ENCODE assay signal across 8 cellular contexts in the genomic region with DNA sequence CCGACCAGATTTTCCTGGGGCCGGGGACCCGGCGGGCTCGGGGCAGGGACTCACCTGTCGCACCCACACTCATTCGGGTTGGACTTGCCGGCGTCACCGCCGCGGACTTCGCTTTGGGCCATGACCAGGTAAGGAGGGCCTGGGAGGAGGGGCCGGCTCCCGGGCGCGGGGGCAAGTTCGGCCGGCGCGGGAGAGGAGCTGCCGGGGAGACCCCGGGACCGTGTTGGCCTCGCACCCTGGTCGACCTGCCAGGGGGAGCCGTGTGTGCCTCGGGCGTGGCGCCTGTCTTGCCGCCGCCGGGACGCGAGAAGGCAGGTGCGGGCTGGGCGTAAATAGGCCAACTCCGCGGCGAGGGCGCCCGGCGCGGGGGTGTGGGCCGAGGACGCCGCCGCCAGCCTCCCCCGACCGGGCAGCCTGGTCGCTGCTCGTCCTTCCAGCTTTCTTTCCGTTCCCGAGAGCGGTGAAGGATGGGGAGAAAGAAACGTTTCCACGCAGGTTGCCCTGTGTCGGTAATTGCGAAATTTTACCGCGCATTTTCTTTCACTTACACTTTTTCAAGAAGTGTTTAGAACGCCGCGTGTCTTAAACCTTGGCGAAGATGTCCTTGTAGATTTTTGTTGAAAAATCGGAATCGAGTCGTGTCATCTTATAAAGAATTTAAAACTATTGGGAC. TPM values are rescaled to one million over a fixed set of nuclear protein-coding genes. Genes with fewer than 3 reads are reported as not detected.
A peak's percentile ranks its signal among the peaks of the same experiment; 100 is the strongest.
DNase-seq lines count a peak whose midpoint lies in the region; ATAC-seq and TF ChIP-seq lines count a peak whose summit lies in the region.

No MANE protein-coding gene starts in this region.

- H3K4me3 ChIP-seq in dorsolateral prefrontal cortex: peak overlapping the region; percentile 67 to 99 (median 92)

- H3K27ac Mint-ChIP-seq in stimulated activated naive CD8-positive, alpha-beta T cell treated with anti-CD3 and anti-CD28 coated beads, Interleukin-15, amount 100 ng/mL, for 72 hours: peak overlapping the region; percentile 100

- DNase-seq in G401 (ENCODE audit: low spot score): peak; percentile 16
- DNase-seq in activated CD4-positive, CD25-positive, alpha-beta regulatory T cell treated with anti-CD3 and anti-CD28 coated beads, Interleukin-2, amount 50 U/mL, for 16 hours (ENCODE audit: low read depth, low spot score): peak; percentile 12
- DNase-seq in dorsolateral prefrontal cortex: peak in 4 of 10 donors; percentile 23 to 73 (median 51)
- DNase-seq in medulla oblongata (ENCODE audit: extremely low spot score): peak; percentile 62
- DNase-seq in stimulated activated naive CD8-positive, alpha-beta T cell treated with anti-CD3 and anti-CD28 coated beads, Interleukin-15, amount 100 ng/mL, for 72 hours: peak in 1 of 2 donors; percentile 42
- DNase-seq in sciatic nerve (ENCODE audit: low spot score): no peak

- in situ Hi-C loops in G401 (cut with HindIII; ENCODE audit: low sequenced_read_pairs): no loop called here

- no peaks in the 10 kb centered on the region for H3K27me3 ChIP-seq in dorsolateral prefrontal cortex

- peak overlapping the region; percentile 72 to 100 (median 98) for H3K27ac ChIP-seq in dorsolateral prefrontal cortex

- peak; percentile 0 for ATAC-seq in HG03095 (IDR thresholded peaks at IDR 0.05; ENCODE audit: unreplicated experiment)
- no peak for ATAC-seq in stimulated activated naive CD8-positive, alpha-beta T cell treated with anti-CD3 and anti-CD28 coated beads, Interleukin-15, amount 100 ng/mL, for 72 hours
- ATAC-seq in sciatic nerve: no peak
- no peak for ATAC-seq in GM18868 (IDR thresholded peaks at IDR 0.05; ENCODE audit: unreplicated experiment)

- H3K9me3 Mint-ChIP-seq in stimulated activated naive CD8-positive, alpha-beta T cell treated with anti-CD3 and anti-CD28 coated beads, Interleukin-15, amount 100 ng/mL, for 72 hours: peaks cover 0 to 4% of the 10 kb centered on the region in 2 donors

- no peaks in the 10 kb centered on the region for H3K27me3 Mint-ChIP-seq in stimulated activated naive CD8-positive, alpha-beta T cell treated with anti-CD3 and anti-CD28 coated beads, Interleukin-15, amount 100 ng/mL, for 72 hours

- H3K4me1 Mint-ChIP-seq in stimulated activated naive CD8-positive, alpha-beta T cell treated with anti-CD3 and anti-CD28 coated beads, Interleukin-15, amount 100 ng/mL, for 72 hours: peaks cover 38% of the 10 kb centered on the region

- TF ChIP-seq CTCF in dorsolateral prefrontal cortex (IDR thresholded peaks at IDR 0.05 in 54 of 56, conservative IDR thresholded peaks at IDR 0.05 in 2 of 56; ENCODE audit: low read depth in 1 of 56, partially characterized antibody in 56 of 56): no peak

- intact Hi-C loops in dorsolateral prefrontal cortex (cut with DNase I): loop anchor here (2.0 to 10.0 kb wide), 3 partner anchors 247 to 347 kb away; a partner anchor contains a TSS
- intact Hi-C loops in sciatic nerve (cut with DNase I): no loop called here

- H3K4me3 Mint-ChIP-seq in stimulated activated naive CD8-positive, alpha-beta T cell treated with anti-CD3 and anti-CD28 coated beads, Interleukin-15, amount 100 ng/mL, for 72 hours: peak overlapping the region; percentile 85 to 96

RNA-seq across cellular contexts. Expression of a gene that starts 0.6 kb away (rescaled TPM):
- 39.8 and 65.4 TPM in 2 replicates for total RNA-seq in G401 (2014; rRNA removed; shearing (Covaris generic))
- total RNA-seq in dorsolateral prefrontal cortex: 10 to 100 TPM; 14.0 to 24.9 (median 20.8) TPM
- 34.0 TPM for total RNA-seq in sciatic nerve
